In the genomic region with DNA sequence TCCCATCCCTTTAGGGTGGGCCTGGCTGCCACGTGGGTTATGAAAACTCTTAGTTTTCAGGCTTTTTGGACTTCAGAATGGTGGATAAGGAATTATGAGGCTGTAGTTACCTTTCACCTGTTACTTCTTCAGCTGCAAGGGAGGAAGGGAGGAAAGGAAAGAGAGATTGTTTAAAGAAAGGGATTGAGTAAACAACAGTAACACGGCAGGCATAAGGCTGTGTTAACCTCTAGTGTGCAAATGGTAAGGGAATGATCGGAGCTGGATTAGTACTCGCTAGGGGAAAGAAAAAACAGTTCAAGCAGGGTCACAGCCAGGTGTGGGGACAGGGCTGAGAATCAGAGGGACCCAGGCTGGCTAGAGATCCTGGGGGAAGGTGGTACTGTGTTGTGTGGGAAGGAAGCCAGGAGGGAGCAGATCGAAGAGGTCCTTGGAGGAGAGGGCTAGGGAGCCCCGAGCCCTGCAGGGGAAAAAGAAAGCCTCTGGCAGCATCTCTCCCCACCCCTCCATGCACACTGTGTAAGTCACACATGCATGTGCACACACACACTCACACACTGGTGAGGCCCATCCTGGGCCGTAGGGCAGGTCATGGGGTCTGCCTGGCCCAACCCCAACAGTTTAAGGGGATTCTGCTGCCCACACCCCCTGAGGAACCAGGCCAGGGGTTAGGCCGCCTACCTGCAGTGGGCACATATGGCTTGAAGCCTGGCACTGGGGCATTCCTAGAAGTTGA, we compare ENCODE assay signal across 21 cellular contexts. TPM values are rescaled to one million over a fixed set of nuclear protein-coding genes. Genes with fewer than 3 reads are reported as not detected.
DNase-seq lines count a peak whose midpoint lies in the region; ATAC-seq and TF ChIP-seq lines count a peak whose summit lies in the region.
"Had no signal": no experiment of that assay in that cellular context is flagged by ENCODE, and none has a peak within 500 bp of the region (broad histone marks: within the 10 kb centered on the region; RNA-seq: fewer than 3 reads in every experiment).

No MANE protein-coding gene starts in this region.

- peak overlapping the region; percentile 27 for H3K14ac ChIP-seq in neuronal stem cell (ENCODE audit: low read length)

- CTCF ChIA-PET in PC-3 (lab: Charles Lee) = no interaction called here

- BruUV-seq in PC-3 (replicated peaks; lab: Mats Ljungman, UMichigan) = no TSS peak

- H3K23ac ChIP-seq in neuronal stem cell (ENCODE audit: low read depth, low read length, poor library complexity) = no peak overlapping the region

- WGBS in neuronal stem cell (ENCODE audit: extremely low coverage in 2 of 2, insufficient read length in 2 of 2, insufficient replicate concordance in 1 of 2), 2 donors = no CpG with 5 or more reads among the region's 8 CpGs

- H3K9me3 ChIP-seq in PC-3 (ENCODE audit: low read length) (no peaks in the 10 kb centered on the region), neuronal stem cell (replicated peaks in 1 of 2; ENCODE audit: control insufficient read depth in 2 of 2, insufficient read depth in 1 of 2, low read depth in 1 of 2, low read length in 2 of 2) (no peaks in the 10 kb centered on the region)
- H3K9me3 ChIP-seq: A549, Caco-2 had no signal

- no peak overlapping the region for H3K4me3 ChIP-seq in PC-3 (ENCODE audit: low read length)
- no peak overlapping the region for H3K4me3 ChIP-seq in neuronal stem cell (ENCODE audit: low read length in 2 of 2)
- H3K4me3 ChIP-seq: A549 had no signal

- TF ChIP-seq CTCF in PC-3 (conservative IDR thresholded peaks at IDR 0.05; ENCODE audit: low read depth, low read length) = no peak

- H3F3A ChIP-seq in PC-3 (ENCODE audit: low read length, unreplicated experiment) = no peaks in the 10 kb centered on the region

- DNase-seq in DMS53 (lab: John Stamatoyannopoulos, UW) (peak; percentile 19), DMS53 treated with DMSO at 0.1 percent for 48 hours (lab: John Stamatoyannopoulos, UW; ENCODE audit: unreplicated experiment) (no peak), PC-3 (no peak), left colon (no peak), neuronal stem cell (ENCODE audit: low spot score) (no peak), inferior parietal cortex (ENCODE audit: extremely low spot score) (no peak)
- DNase-seq: AML-193; Caco-2; CD4-positive, alpha-beta T cell; DMS79 treated with DMSO at 0.1 percent for 48 hours; GF-D8; GOT3; H9; IMR-90 had no signal

- H4K20me1 ChIP-seq in PC-3 (ENCODE audit: low read length) = no peaks in the 10 kb centered on the region

- ATAC-seq in PC-3 = peak; percentile 74
- ATAC-seq in left colon = peak; percentile 79
- ATAC-seq in GM18519 (IDR thresholded peaks at IDR 0.05; ENCODE audit: low FRiP score, unreplicated experiment) = no peak

- no peak overlapping the region for H2BK15ac ChIP-seq in neuronal stem cell (ENCODE audit: low read length)

- H2BK12ac ChIP-seq in neuronal stem cell (ENCODE audit: low read length) = no peak overlapping the region

- H2AFZ ChIP-seq in PC-3 (ENCODE audit: low read length) (0 out of 2 replicates have a peak overlapping the region, but pooled peaks have one; percentile 20), neuronal stem cell (ENCODE audit: low read length) (no peak overlapping the region)

- peaks cover 4% of the 10 kb centered on the region; the same call in 1 of the 2 replicates for H3K27me3 ChIP-seq in PC-3 (ENCODE audit: low read length)
- H3K27me3 ChIP-seq in neuronal stem cell (ENCODE audit: control insufficient read depth in 3 of 3, insufficient read depth in 3 of 3, low read depth in 1 of 3, low read length in 3 of 3) = no peaks in the 10 kb centered on the region

- intact Hi-C loops in PC-3 (cut with micrococcal nuclease) = no loop called here
- intact Hi-C loops in left colon (cut with DNase I, micrococcal nuclease) = no loop called here

- POLR2A ChIA-PET in PC-3 (lab: Charles Lee; ENCODE audit: unreplicated experiment) = no interaction called here

- H3K4ac ChIP-seq in neuronal stem cell (ENCODE audit: low read length) = no peak overlapping the region

- no peak overlapping the region for H3K18ac ChIP-seq in neuronal stem cell (ENCODE audit: low read length)

- no peaks in the 10 kb centered on the region for H3K79me1 ChIP-seq in neuronal stem cell (ENCODE audit: low read depth, low read length)

- H3K9ac ChIP-seq in PC-3 (ENCODE audit: low read length) = no peak overlapping the region
- peak overlapping the region; percentile 50 for H3K9ac ChIP-seq in neuronal stem cell (ENCODE audit: low read depth, low read length, poor library complexity)

- no peak overlapping the region for H2BK120ac ChIP-seq in neuronal stem cell (ENCODE audit: low read depth, low read length)

- H3K36me3 ChIP-seq in PC-3 (ENCODE audit: low read depth, low read length) (no peaks in the 10 kb centered on the region), neuronal stem cell (replicated peaks in 1 of 2; ENCODE audit: control insufficient read depth in 2 of 2, insufficient read depth in 2 of 2, low read length in 2 of 2) (peaks cover 0 to 17% of the 10 kb centered on the region in 2 donors)

- H3K4me2 ChIP-seq in PC-3 (ENCODE audit: low read length) (peak overlapping the region; percentile 33; the same call in 1 of the 2 replicates), neuronal stem cell (ENCODE audit: insufficient read depth, low read length, poor library complexity, severe bottlenecking) (no peak overlapping the region)
- H3K4me2 ChIP-seq: A549 had no signal

- H2AK5ac ChIP-seq in neuronal stem cell (ENCODE audit: low read depth, low read length) = no peak overlapping the region

- H3K27ac ChIP-seq in PC-3 (ENCODE audit: low read length) (no peak overlapping the region), neuronal stem cell (replicated peaks; ENCODE audit: low read length) (no peak overlapping the region)
- H3K27ac ChIP-seq: 22Rv1, A549, C4-2B, HL-60 had no signal

- no peaks in the 10 kb centered on the region for H3K79me2 ChIP-seq in PC-3 (ENCODE audit: low read length)

- H2BK5ac ChIP-seq in neuronal stem cell (ENCODE audit: low read length) = no peak overlapping the region

- no peaks in the 10 kb centered on the region for H3K9me2 ChIP-seq in PC-3 (replicated peaks; ENCODE audit: low read length)

- no peak overlapping the region for H4K8ac ChIP-seq in neuronal stem cell (ENCODE audit: low read depth, low read length)

- H4K91ac ChIP-seq in neuronal stem cell (ENCODE audit: low read depth, low read length, poor library complexity) = no peak overlapping the region

- peaks cover 10% of the 10 kb centered on the region for H3K4me1 ChIP-seq in PC-3 (ENCODE audit: insufficient read depth, low read length)
- H3K4me1 ChIP-seq in neuronal stem cell (ENCODE audit: control insufficient read depth in 2 of 2, insufficient read depth in 1 of 2, low read depth in 1 of 2, low read length in 2 of 2) = no peaks in the 10 kb centered on the region
- H3K4me1 ChIP-seq: A549, Caco-2 had no signal

RNA-seq across cellular contexts. Expression of a gene that starts 49.7 kb away (rescaled TPM):
- total RNA-seq in PC-3 (2014; rRNA removed) (not detected in 2 replicates), left colon (1 to 10 TPM in 1 of 2 donors, under 1 TPM in 1; 0.52 to 2.6 TPM)
- not detected for polyA plus RNA-seq in neuronal stem cell (2013, experiment 1 of 2)
- polyA plus RNA-seq in neuronal stem cell (2013, experiment 2 of 2) = not detected
- total RNA-seq: Caco-2, H9, HT1080, IMR-90 had no signal
- polyA plus RNA-seq: A549, BJ, IMR-90 had no signal
